Comparison of ENCODE assay signal across 8 cellular contexts in the genomic region with DNA sequence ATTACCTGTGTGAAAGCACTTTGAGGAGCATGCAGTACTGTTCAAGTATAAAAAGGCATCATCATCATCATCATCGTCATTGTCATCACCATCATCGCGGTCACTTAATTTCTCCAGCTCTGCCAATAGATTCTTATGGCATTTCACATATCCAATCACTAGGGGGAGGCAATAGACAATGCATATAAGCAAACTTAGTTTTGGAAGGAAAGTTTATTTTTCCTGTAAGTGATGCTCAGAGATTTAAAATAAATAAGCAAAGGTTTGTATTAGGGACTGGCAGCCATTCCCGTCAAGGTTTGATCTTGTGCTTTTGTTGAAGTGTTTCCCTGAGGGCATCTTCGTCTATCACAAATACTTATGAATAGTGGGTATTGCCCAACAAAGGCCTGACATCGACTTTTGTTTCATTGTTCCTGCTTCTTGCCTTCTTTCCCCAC.
DNase-seq lines count a peak whose midpoint lies in the region; ATAC-seq and TF ChIP-seq lines count a peak whose summit lies in the region.

No MANE protein-coding gene starts in this region.

- peak; percentile 65 for TF ChIP-seq RAD21 in Ishikawa (IDR thresholded peaks at IDR 0.05; ENCODE audit: low read depth)

- ATAC-seq in sciatic nerve: peak; percentile 72

- no peak for TF ChIP-seq EP300 in Ishikawa (IDR thresholded peaks at IDR 0.05; ENCODE audit: borderline replicate concordance)

- TF ChIP-seq CTCF in fibroblast of villous mesenchyme (IDR thresholded peaks at IDR 0.05; ENCODE audit: insufficient read depth, low read depth, low read length): peak; percentile 72

- DNase-seq in COR-L47 (lab: John Stamatoyannopoulos, UW) (peak; percentile 44), SHP77 treated with DMSO at 0.1 percent for 48 hours (lab: John Stamatoyannopoulos, UW) (peak; percentile 64), fibroblast of villous mesenchyme (ENCODE audit: low read depth) (peak; percentile 58), sciatic nerve (ENCODE audit: low spot score) (no peak), D341Med (ENCODE audit: low spot score) (no peak)
- DNase-seq in stimulated activated CD4-positive, alpha-beta T cell treated with anti-CD3 and anti-CD28 coated beads, Interleukin-15, amount 100 ng/mL, for 24 hours: no peak
- DNase-seq in effector CD4-positive, alpha-beta T cell: no peak

- intact Hi-C loops in sciatic nerve (cut with DNase I): loop anchor here (10.0 kb wide), 1 partner anchor 767 kb away; no protein-coding TSS in a partner anchor

- no peak overlapping the region for H3K4me3 ChIP-seq in fibroblast of villous mesenchyme (ENCODE audit: low read depth, low read length)

TF ChIP-seq in Ishikawa, 13 proteins besides CTCF, POLR2A, EP300 and RAD21:
- TF ChIP-seq, protein P1, sequence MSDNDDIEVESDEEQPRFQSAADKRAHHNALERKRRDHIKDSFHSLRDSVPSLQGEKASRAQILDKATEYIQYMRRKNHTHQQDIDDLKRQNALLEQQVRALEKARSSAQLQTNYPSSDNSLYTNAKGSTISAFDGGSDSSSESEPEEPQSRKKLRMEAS (IDR thresholded peaks at IDR 0.05): no peak
- TF ChIP-seq, protein P2, sequence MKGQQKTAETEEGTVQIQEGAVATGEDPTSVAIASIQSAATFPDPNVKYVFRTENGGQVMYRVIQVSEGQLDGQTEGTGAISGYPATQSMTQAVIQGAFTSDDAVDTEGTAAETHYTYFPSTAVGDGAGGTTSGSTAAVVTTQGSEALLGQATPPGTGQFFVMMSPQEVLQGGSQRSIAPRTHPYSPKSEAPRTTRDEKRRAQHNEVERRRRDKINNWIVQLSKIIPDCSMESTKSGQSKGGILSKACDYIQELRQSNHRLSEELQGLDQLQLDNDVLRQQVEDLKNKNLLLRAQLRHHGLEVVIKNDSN (IDR thresholded peaks at IDR 0.05): no peak
- TF ChIP-seq TAF1 (IDR thresholded peaks at IDR 0.05; ENCODE audit: low read depth) (no peak), CEBPB (IDR thresholded peaks at IDR 0.05) (no peak), EGR1 (IDR thresholded peaks at IDR 0.05) (no peak), NFIC (IDR thresholded peaks at IDR 0.05) (no peak), ZBTB7A (IDR thresholded peaks at IDR 0.05; ENCODE audit: low read depth) (no peak), CREB1 (IDR thresholded peaks at IDR 0.05; ENCODE audit: low read depth) (no peak), TEAD4 (IDR thresholded peaks at IDR 0.05) (no peak), YY1 (IDR thresholded peaks at IDR 0.05; ENCODE audit: low read depth) (no peak), TCF12 (IDR thresholded peaks at IDR 0.05; ENCODE audit: low read depth) (no peak), FOXM1 (IDR thresholded peaks at IDR 0.05; ENCODE audit: borderline replicate concordance, low read depth) (no peak)
- TF ChIP-seq, protein P3, sequence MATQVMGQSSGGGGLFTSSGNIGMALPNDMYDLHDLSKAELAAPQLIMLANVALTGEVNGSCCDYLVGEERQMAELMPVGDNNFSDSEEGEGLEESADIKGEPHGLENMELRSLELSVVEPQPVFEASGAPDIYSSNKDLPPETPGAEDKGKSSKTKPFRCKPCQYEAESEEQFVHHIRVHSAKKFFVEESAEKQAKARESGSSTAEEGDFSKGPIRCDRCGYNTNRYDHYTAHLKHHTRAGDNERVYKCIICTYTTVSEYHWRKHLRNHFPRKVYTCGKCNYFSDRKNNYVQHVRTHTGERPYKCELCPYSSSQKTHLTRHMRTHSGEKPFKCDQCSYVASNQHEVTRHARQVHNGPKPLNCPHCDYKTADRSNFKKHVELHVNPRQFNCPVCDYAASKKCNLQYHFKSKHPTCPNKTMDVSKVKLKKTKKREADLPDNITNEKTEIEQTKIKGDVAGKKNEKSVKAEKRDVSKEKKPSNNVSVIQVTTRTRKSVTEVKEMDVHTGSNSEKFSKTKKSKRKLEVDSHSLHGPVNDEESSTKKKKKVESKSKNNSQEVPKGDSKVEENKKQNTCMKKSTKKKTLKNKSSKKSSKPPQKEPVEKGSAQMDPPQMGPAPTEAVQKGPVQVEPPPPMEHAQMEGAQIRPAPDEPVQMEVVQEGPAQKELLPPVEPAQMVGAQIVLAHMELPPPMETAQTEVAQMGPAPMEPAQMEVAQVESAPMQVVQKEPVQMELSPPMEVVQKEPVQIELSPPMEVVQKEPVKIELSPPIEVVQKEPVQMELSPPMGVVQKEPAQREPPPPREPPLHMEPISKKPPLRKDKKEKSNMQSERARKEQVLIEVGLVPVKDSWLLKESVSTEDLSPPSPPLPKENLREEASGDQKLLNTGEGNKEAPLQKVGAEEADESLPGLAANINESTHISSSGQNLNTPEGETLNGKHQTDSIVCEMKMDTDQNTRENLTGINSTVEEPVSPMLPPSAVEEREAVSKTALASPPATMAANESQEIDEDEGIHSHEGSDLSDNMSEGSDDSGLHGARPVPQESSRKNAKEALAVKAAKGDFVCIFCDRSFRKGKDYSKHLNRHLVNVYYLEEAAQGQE (IDR thresholded peaks at IDR 0.05; ENCODE audit: low read depth): no peak
TF ChIP-seq in Ishikawa: peak in this region for 0.

Comparison
In these comparisons a context has a peak if more than half of its experiments do, and no peak if none do; other contexts are left out.
1. DNase-seq: peak in COR-L47 (single experiment), SHP77 treated with DMSO at 0.1 percent for 48 hours (single experiment) and fibroblast of villous mesenchyme (single experiment); none in sciatic nerve (single experiment), stimulated activated CD4-positive, alpha-beta T cell treated with anti-CD3 and anti-CD28 coated beads, Interleukin-15, amount 100 ng/mL, for 24 hours (single experiment), D341Med (single experiment) and effector CD4-positive, alpha-beta T cell (single experiment).